In the genomic region with DNA sequence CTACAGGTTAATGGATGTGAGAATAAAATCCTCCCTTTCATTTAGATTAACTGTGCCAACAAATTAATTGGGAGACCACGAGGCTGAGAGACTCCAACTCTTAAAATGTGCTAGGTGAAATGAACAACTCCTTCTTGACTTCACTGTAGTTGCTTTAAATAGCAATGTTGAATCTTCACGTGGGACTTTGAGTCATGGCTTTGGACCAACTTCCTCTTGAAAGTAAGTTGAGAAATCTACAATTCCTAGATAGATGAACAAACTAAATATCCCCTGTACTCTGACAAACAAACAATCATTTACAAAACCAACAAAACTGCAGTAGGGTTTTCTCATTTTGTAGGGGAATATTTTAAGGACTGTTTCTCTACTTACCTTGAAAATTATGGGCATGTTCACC, we compare ENCODE assay signal across 25 cellular contexts.
"Had no signal": no experiment of that assay in that cellular context is flagged by ENCODE, and none has a peak within 500 bp of the region (broad histone marks: within the 10 kb centered on the region; RNA-seq: fewer than 3 reads in every experiment).

No MANE protein-coding gene starts in this region.

- ATAC-seq: activated naive CD4-positive, alpha-beta T cell treated with anti-CD3 and anti-CD28 coated beads, Interleukin-2, amount 50 U/mL, for 72 hours; activated T-cell treated with anti-CD3 and anti-CD28 coated beads, Interleukin-2, amount 50 U/mL, for 72 hours; effector memory CD8-positive, alpha-beta T cell; gastroesophageal sphincter; heart right ventricle; WTC11 had no signal

- DNase-seq: activated CD4-positive, alpha-beta memory T cell treated with anti-CD3 and anti-CD28 coated beads, Interleukin-2, amount 10 ng/mL, durations not matched to agents 7 days and 5 days; activated CD4-positive, alpha-beta T cell treated with anti-CD3 and anti-CD28 coated beads for 1 hour; activated CD4-positive, alpha-beta T cell treated with anti-CD3 and anti-CD28 coated beads for 4 hours; activated CD4-positive, alpha-beta T cell treated with anti-CD3 and anti-CD28 coated beads, Interleukin-2, amount 10 ng/mL, durations not matched to agents 7 days and 5 days; activated CD4-positive, alpha-beta T cell treated with anti-CD3 and anti-CD28 coated beads, Interleukin-2, amount 50 U/mL, for 4 hours; activated CD8-positive, alpha-beta memory T cell treated with anti-CD3 and anti-CD28 coated beads, Interleukin-2, amount 50 U/mL, for 48 hours; activated gamma-delta T cell; activated naive CD4-positive, alpha-beta T cell; activated naive CD4-positive, alpha-beta T cell treated with anti-CD3 and anti-CD28 coated beads, Interleukin-2, amount 10 ng/mL, durations not matched to agents 7 days and 5 days; activated naive CD8-positive, alpha-beta T cell treated with anti-CD3 and anti-CD28 coated beads, Interleukin-2, amount 10 ng/mL, durations not matched to agents 7 days and 5 days; activated T-cell treated with anti-CD3 and anti-CD28 coated beads for 4 hours; activated T-cell treated with anti-CD3 and anti-CD28 coated beads, Interleukin-2, amount 50 U/mL, for 24 hours; activated T-cell treated with anti-CD3 and anti-CD28 coated beads, Interleukin-2, amount 50 U/mL, for 72 hours; effector CD4-positive, alpha-beta T cell; effector memory CD8-positive, alpha-beta T cell; esophagus squamous epithelium; foreskin melanocyte; heart right ventricle; T-helper 2 cell had no signal

- H3K4me3 ChIP-seq: ascending aorta, breast epithelium, coronary artery, esophagus squamous epithelium, gastroesophageal sphincter, heart right ventricle had no signal
